In the genomic region with DNA sequence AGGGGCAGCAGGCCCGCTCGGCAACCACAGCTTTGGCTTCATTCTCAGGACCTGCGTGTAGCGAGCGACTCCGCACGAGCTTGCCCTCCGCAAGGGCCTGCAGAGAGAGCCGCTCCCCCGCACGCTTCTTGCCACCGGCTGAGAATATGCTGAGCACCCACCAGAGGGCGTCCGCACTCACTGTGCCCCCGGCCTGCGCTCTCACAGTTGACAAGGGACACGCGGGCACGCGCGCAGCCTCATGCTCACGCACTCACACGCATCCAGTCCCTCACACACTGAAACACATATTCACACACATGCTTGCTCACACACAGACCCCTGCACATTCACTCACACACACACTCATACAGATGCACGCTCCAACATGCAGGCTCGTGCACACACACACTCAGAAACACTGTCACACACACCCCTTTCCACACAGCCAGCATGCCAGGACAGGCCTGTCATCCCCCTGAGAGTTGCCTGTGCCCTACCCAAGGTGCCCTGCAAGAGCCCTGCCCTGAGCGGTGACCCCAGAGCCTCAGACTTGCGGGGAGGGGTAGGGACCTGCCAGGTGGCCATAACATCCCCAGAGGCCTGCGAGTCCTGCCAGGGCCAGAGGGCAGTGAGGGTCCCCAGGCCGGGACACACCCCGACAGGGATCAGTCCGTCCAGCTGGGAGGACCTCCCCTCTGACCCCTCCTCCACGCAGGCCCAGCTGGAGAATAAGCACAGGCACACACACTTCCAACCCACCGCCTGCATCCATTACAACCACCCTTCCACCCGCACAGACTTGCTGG, we compare ENCODE assay signal across 1 cellular context.
TF ChIP-seq lines count a peak whose summit lies in the region.

No MANE protein-coding gene starts in this region.

TF ChIP-seq in GM12878, 131 proteins besides CTCF, POLR2A, EP300 and RAD21 (continued from another document):
- TF ChIP-seq, protein P1, sequence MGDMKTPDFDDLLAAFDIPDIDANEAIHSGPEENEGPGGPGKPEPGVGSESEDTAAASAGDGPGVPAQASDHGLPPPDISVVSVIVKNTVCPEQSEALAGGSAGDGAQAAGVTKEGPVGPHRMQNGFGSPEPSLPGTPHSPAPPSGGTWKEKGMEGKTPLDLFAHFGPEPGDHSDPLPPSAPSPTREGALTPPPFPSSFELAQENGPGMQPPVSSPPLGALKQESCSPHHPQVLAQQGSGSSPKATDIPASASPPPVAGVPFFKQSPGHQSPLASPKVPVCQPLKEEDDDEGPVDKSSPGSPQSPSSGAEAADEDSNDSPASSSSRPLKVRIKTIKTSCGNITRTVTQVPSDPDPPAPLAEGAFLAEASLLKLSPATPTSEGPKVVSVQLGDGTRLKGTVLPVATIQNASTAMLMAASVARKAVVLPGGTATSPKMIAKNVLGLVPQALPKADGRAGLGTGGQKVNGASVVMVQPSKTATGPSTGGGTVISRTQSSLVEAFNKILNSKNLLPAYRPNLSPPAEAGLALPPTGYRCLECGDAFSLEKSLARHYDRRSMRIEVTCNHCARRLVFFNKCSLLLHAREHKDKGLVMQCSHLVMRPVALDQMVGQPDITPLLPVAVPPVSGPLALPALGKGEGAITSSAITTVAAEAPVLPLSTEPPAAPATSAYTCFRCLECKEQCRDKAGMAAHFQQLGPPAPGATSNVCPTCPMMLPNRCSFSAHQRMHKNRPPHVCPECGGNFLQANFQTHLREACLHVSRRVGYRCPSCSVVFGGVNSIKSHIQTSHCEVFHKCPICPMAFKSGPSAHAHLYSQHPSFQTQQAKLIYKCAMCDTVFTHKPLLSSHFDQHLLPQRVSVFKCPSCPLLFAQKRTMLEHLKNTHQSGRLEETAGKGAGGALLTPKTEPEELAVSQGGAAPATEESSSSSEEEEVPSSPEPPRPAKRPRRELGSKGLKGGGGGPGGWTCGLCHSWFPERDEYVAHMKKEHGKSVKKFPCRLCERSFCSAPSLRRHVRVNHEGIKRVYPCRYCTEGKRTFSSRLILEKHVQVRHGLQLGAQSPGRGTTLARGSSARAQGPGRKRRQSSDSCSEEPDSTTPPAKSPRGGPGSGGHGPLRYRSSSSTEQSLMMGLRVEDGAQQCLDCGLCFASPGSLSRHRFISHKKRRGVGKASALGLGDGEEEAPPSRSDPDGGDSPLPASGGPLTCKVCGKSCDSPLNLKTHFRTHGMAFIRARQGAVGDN (IDR thresholded peaks at IDR 0.05): no peak
- no peak for TF ChIP-seq NFYA (IDR thresholded peaks at IDR 0.05; ENCODE audit: borderline replicate concordance, low read depth, low read length)
- TF ChIP-seq TCF3 (IDR thresholded peaks at IDR 0.05; ENCODE audit: borderline replicate concordance, insufficient read depth, low read depth, low read length): no peak
- 0 out of 2 replicates have a peak, but pooled peaks have one; percentile 29 for TF ChIP-seq CHD2 (IDR thresholded peaks at IDR 0.05; ENCODE audit: borderline replicate concordance, low read depth, low read length)
- no peak for TF ChIP-seq TAF1 (IDR thresholded peaks at IDR 0.05; ENCODE audit: borderline replicate concordance, low read depth, low read length)
- TF ChIP-seq LARP7 (IDR thresholded peaks at IDR 0.05): 0 out of 2 replicates have a peak, but pooled peaks have one; percentile 45
- TF ChIP-seq TCF7 (IDR thresholded peaks at IDR 0.05; ENCODE audit: borderline replicate concordance): no peak
- TF ChIP-seq NR2F1 (conservative IDR thresholded peaks at IDR 0.05): no peak
- TF ChIP-seq EED (IDR thresholded peaks at IDR 0.05; ENCODE audit: low read depth): no peak
- TF ChIP-seq, protein P2, sequence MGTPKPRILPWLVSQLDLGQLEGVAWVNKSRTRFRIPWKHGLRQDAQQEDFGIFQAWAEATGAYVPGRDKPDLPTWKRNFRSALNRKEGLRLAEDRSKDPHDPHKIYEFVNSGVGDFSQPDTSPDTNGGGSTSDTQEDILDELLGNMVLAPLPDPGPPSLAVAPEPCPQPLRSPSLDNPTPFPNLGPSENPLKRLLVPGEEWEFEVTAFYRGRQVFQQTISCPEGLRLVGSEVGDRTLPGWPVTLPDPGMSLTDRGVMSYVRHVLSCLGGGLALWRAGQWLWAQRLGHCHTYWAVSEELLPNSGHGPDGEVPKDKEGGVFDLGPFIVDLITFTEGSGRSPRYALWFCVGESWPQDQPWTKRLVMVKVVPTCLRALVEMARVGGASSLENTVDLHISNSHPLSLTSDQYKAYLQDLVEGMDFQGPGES (IDR thresholded peaks at IDR 0.05): no peak
- TF ChIP-seq PAX5 (IDR thresholded peaks at IDR 0.05; ENCODE audit: borderline replicate concordance, low read depth, low read length): no peak
- TF ChIP-seq ZNF207 (IDR thresholded peaks at IDR 0.05; ENCODE audit: borderline replicate concordance): no peak
- TF ChIP-seq BMI1 (IDR thresholded peaks at IDR 0.05; ENCODE audit: borderline replicate concordance): no peak
- TF ChIP-seq DPF2 (IDR thresholded peaks at IDR 0.05): no peak
- no peak for TF ChIP-seq SUPT20H (IDR thresholded peaks at IDR 0.05; ENCODE audit: borderline replicate concordance, control insufficient read depth, low read depth, low read length)
- no peak for TF ChIP-seq KDM1A (IDR thresholded peaks at IDR 0.05; ENCODE audit: borderline replicate concordance)
- TF ChIP-seq SMC3 (IDR thresholded peaks at IDR 0.05; ENCODE audit: borderline replicate concordance, low read length): peak; percentile 87
- TF ChIP-seq RFX5 (IDR thresholded peaks at IDR 0.05; ENCODE audit: low read depth, low read length): no peak
- no peak for TF ChIP-seq MTA2 (IDR thresholded peaks at IDR 0.05; ENCODE audit: low read depth)
- peak in 1 of 2 experiments; percentile 49; a peak in 1 of 4 replicates for TF ChIP-seq BHLHE40 (IDR thresholded peaks at IDR 0.05; ENCODE audit: borderline replicate concordance in 1 of 2, low read depth in 2 of 2, low read length in 1 of 2)
